ENCODE assay signal across 26 cellular contexts in genomic region chr9:6793203-6793602, GRCh38. TPM values are rescaled to one million over a fixed set of nuclear protein-coding genes. Genes with fewer than 3 reads are reported as not detected.
DNase-seq lines count a peak whose midpoint lies in the region; ATAC-seq and TF ChIP-seq lines count a peak whose summit lies in the region.
"Had no signal": no experiment of that assay in that cellular context is flagged by ENCODE, and none has a peak within 500 bp of the region (broad histone marks: within the 10 kb centered on the region; RNA-seq: fewer than 3 reads in every experiment).

No MANE protein-coding gene starts in this region.

- DNase-seq in DMS79 treated with DMSO at 0.1 percent for 48 hours (lab: John Stamatoyannopoulos, UW): no peak
- DNase-seq in ascending aorta (ENCODE audit: low spot score in 2 of 2): no peak
- DNase-seq in esophagus squamous epithelium (lab: John Stamatoyannopoulos, UW): no peak
- DNase-seq in activated T-cell treated with anti-CD3 and anti-CD28 coated beads, Interleukin-2, amount 50 U/mL, for 1 hour: no peak
- DNase-seq: C1 segment of cervical spinal cord; CD4-positive, alpha-beta memory T cell; DMS 273 treated with DMSO at 0.1 percent for 48 hours; DMS79; GF-D8; HCEC 1CT; KBM-7; MV-4-11; NCI-H1105; NCI-H1436 treated with DMSO at 0.1 percent for 48 hours; NCI-H187 treated with DMSO at 0.1 percent for 48 hours; NCI-H446 treated with DMSO at 0.1 percent for 48 hours; NCI-H526; PC-9; SJCRH30; T-helper 2 cell had no signal

- no peak for TF ChIP-seq CTCF in ascending aorta (IDR thresholded peaks at IDR 0.05)
- no peak for TF ChIP-seq CTCF in esophagus squamous epithelium (IDR thresholded peaks at IDR 0.05)

- H3K4me1 ChIP-seq in ascending aorta (peaks cover 0 to 5% of the 10 kb centered on the region in 2 donors), esophagus squamous epithelium (peaks cover 2 to 8% (median 6%) of the 10 kb centered on the region in 3 donors)
- H3K4me1 ChIP-seq: SJCRH30 had no signal

- H3K27me3 ChIP-seq in ascending aorta (no peaks in the 10 kb centered on the region), esophagus squamous epithelium (no peaks in the 10 kb centered on the region)
- H3K27me3 ChIP-seq: SJCRH30 had no signal

- intact Hi-C loops in ascending aorta (cut with DNase I) (no loop called here), esophagus squamous epithelium (cut with DNase I) (no loop called here)

- H3K9me3 ChIP-seq in ascending aorta: no peaks in the 10 kb centered on the region
- no peaks in the 10 kb centered on the region for H3K9me3 ChIP-seq in esophagus squamous epithelium
- H3K9me3 ChIP-seq: SJCRH30 had no signal

- H3K4me3 ChIP-seq in ascending aorta (no peak overlapping the region), esophagus squamous epithelium (no peak overlapping the region)
- H3K4me3 ChIP-seq: PC-9, SJCRH30 had no signal

- ATAC-seq in GM18909 (IDR thresholded peaks at IDR 0.05; ENCODE audit: poor library complexity, unreplicated experiment) (peak; percentile 78), GM21381 (IDR thresholded peaks at IDR 0.05; ENCODE audit: unreplicated experiment) (peak; percentile 71), HG03108 (IDR thresholded peaks at IDR 0.05; ENCODE audit: unreplicated experiment) (peak; percentile 50), HG03571 (IDR thresholded peaks at IDR 0.05; ENCODE audit: unreplicated experiment) (peak; percentile 55)
- ATAC-seq: Right ventricle myocardium inferior, SK-N-SH treated with all-trans-retinoic acid at 6 μM for 48 hours had no signal

- H3K36me3 ChIP-seq in ascending aorta (peaks cover 10 to 26% of the 10 kb centered on the region in 2 donors), esophagus squamous epithelium (peaks cover 0 to 29% (median 3%) of the 10 kb centered on the region in 3 donors)
- H3K36me3 ChIP-seq: SJCRH30 had no signal

- H3K27ac ChIP-seq in ascending aorta (no peak overlapping the region), esophagus squamous epithelium (no peak overlapping the region)
- H3K27ac ChIP-seq: PC-9, SJCRH30 had no signal

- WGBS in esophagus squamous epithelium, 2 donors: 97% methylated on average over 3 of the region's 3 CpGs

- no peak for TF ChIP-seq POLR2A in esophagus squamous epithelium (IDR thresholded peaks at IDR 0.05)

RNA-seq across cellular contexts. Expression of gene KDM4C, which starts 35.4 kb away (rescaled TPM):
- total RNA-seq in ascending aorta: 12.7 TPM
- total RNA-seq in esophagus squamous epithelium: 10 to 100 TPM; 12.5 to 43.9 (median 22.9) TPM
